ENCODE assay signal across 8 cellular contexts in genomic region chr2:3303583-3304406, GRCh38.
DNase-seq lines count a peak whose midpoint lies in the region; ATAC-seq and TF ChIP-seq lines count a peak whose summit lies in the region.

No MANE protein-coding gene starts in this region.

- H3K27ac Mint-ChIP-seq in CD8-positive, alpha-beta T cell, result peak overlapping the region; percentile 85
- H3K27ac Mint-ChIP-seq in endothelial cell (ENCODE audit: unreplicated experiment) (peak overlapping the region; percentile 90), mesothelial cell of epicardium (peak overlapping the region; percentile 88)

- H3K27me3 ChIP-seq in CD8-positive, alpha-beta T cell (ENCODE audit: insufficient read depth, low read length), result no peaks in the 10 kb centered on the region

- H3K9me3 Mint-ChIP-seq in CD8-positive, alpha-beta T cell, result no peaks in the 10 kb centered on the region
- H3K9me3 Mint-ChIP-seq in endothelial cell (ENCODE audit: unreplicated experiment) (no peaks in the 10 kb centered on the region), mesothelial cell of epicardium (no peaks in the 10 kb centered on the region)

- intact Hi-C loops in CD8-positive, alpha-beta T cell (cut with DNase I, micrococcal nuclease), result loop anchor here (2.0 to 5.0 kb wide), 6 partner anchors 61 to 1183 kb away; no protein-coding TSS in a partner anchor

- H3K27me3 Mint-ChIP-seq in CD8-positive, alpha-beta T cell (ENCODE audit: low read depth), result no peaks in the 10 kb centered on the region
- peaks cover 3% of the 10 kb centered on the region for H3K27me3 Mint-ChIP-seq in endothelial cell (ENCODE audit: unreplicated experiment)
- H3K27me3 Mint-ChIP-seq in mesothelial cell of epicardium (ENCODE audit: low read depth), result no peaks in the 10 kb centered on the region

- DNase-seq in CD8-positive, alpha-beta T cell, result peak; percentile 49 to 85 (median 68)
- peak; percentile 85 for DNase-seq in HK-2 (ENCODE audit: unreplicated experiment)
- peak; percentile 92 for DNase-seq in NCI-H82 (lab: John Stamatoyannopoulos, UW)
- DNase-seq in activated CD8-positive, alpha-beta memory T cell treated with anti-CD3 and anti-CD28 coated beads, Interleukin-2, amount 50 U/mL, for 1 hour (ENCODE audit: extremely low read depth), result peak; percentile 16
- peak; percentile 96 for DNase-seq in endothelial cell (ENCODE audit: low spot score)
- peak; percentile 75 to 93 for DNase-seq in mesothelial cell of epicardium (ENCODE audit: low spot score in 2 of 2, unreplicated experiment in 2 of 2)
- DNase-seq in stimulated activated CD8-positive, alpha-beta memory T cell treated with anti-CD3 and anti-CD28 coated beads, Interleukin-2, amount 100 ng/mL, for 1 hour (ENCODE audit: low read depth in 2 of 2), result peak; percentile 44 to 55

- H3K36me3 ChIP-seq in CD8-positive, alpha-beta T cell (ENCODE audit: insufficient read depth, low read length), result no peaks in the 10 kb centered on the region

- CTCF ChIA-PET in CD8-positive, alpha-beta T cell (lab: Charles Lee), result interaction anchor here (0.6 to 1.4 kb wide), 5 partner anchors 41 to 459 kb away, joined by 3 to 4 read pairs (median 3); no protein-coding TSS in a partner anchor

- POLR2A ChIA-PET in CD8-positive, alpha-beta T cell (lab: Charles Lee), result no interaction called here

- peaks cover 14% of the 10 kb centered on the region for H3K4me1 Mint-ChIP-seq in CD8-positive, alpha-beta T cell (ENCODE audit: low read depth)
- peaks cover 28% of the 10 kb centered on the region for H3K4me1 Mint-ChIP-seq in endothelial cell (ENCODE audit: unreplicated experiment)
- peaks cover 15% of the 10 kb centered on the region for H3K4me1 Mint-ChIP-seq in mesothelial cell of epicardium

- H3K4me3 Mint-ChIP-seq in CD8-positive, alpha-beta T cell, result no peak overlapping the region
- H3K4me3 Mint-ChIP-seq in endothelial cell (ENCODE audit: unreplicated experiment), result no peak overlapping the region
- H3K4me3 Mint-ChIP-seq in mesothelial cell of epicardium, result peak overlapping the region; percentile 61

- TF ChIP-seq CTCF in CD8-positive, alpha-beta T cell (IDR thresholded peaks at IDR 0.05), result peak; percentile 95
- TF ChIP-seq CTCF in endothelial cell (IDR thresholded peaks at IDR 0.05; ENCODE audit: unreplicated experiment) (peak; percentile 90), mesothelial cell of epicardium (IDR thresholded peaks at IDR 0.05; ENCODE audit: unreplicated experiment) (peak; percentile 89)

- H3K9me3 ChIP-seq in CD8-positive, alpha-beta T cell (ENCODE audit: low read length), result no peaks in the 10 kb centered on the region

- peak; percentile 95 for ATAC-seq in CD8-positive, alpha-beta T cell
- ATAC-seq in GM19468 (IDR thresholded peaks at IDR 0.05; ENCODE audit: extremely low read depth, unreplicated experiment), result peak; percentile 98

- H3K36me3 Mint-ChIP-seq in CD8-positive, alpha-beta T cell, result peaks cover 31% of the 10 kb centered on the region
- H3K36me3 Mint-ChIP-seq in endothelial cell (ENCODE audit: low read depth, unreplicated experiment) (peaks cover 9% of the 10 kb centered on the region), mesothelial cell of epicardium (peaks cover 3% of the 10 kb centered on the region)

- peaks cover 8% of the 10 kb centered on the region for H3K4me1 ChIP-seq in CD8-positive, alpha-beta T cell (ENCODE audit: insufficient read depth, low read length)

- H3K4me3 ChIP-seq in CD8-positive, alpha-beta T cell (ENCODE audit: low read depth, low read length), result no peak overlapping the region

- no peak overlapping the region for H3K27ac ChIP-seq in CD8-positive, alpha-beta T cell (ENCODE audit: low read depth, low read length)

Comparison
In these comparisons a context has a peak if more than half of its experiments do, and no peak if none do; other contexts are left out.
1. DNase-seq: peak in every context shown above with its lines; median percentile 96 in endothelial cell; 92 in NCI-H82; 85 in HK-2; 84 in mesothelial cell of epicardium; 68 in CD8-positive, alpha-beta T cell; 50 in stimulated activated CD8-positive, alpha-beta memory T cell treated with anti-CD3 and anti-CD28 coated beads, Interleukin-2, amount 100 ng/mL, for 1 hour; 16 in activated CD8-positive, alpha-beta memory T cell treated with anti-CD3 and anti-CD28 coated beads, Interleukin-2, amount 50 U/mL, for 1 hour.